ENCODE assay signal across 24 cellular contexts in the genomic region with DNA sequence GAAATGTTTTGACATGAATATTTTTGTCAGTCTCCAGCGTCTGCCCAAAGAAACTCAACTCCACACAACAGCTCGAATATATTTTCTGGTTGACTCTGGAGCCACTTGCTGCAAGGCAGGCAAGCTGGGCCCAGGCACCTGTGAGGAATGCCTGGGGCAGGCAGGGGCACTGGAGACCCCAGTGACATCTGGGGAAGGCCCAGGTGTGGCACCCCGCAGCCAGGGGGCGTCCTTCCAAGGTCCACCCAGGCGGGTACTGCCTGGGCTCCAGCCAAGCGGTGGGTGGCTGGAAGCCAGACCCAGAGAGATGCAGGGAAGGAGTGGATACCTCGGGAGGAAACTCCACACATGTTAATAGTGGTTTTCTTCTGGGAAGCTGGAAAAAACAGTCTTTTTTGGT.
DNase-seq lines count a peak whose midpoint lies in the region; ATAC-seq, FAIRE-seq and TF ChIP-seq lines count a peak whose summit lies in the region.
"Had no signal": no experiment of that assay in that cellular context is flagged by ENCODE, and none has a peak within 500 bp of the region (broad histone marks: within the 10 kb centered on the region; RNA-seq: fewer than 3 reads in every experiment).

No MANE protein-coding gene starts in this region.

- TF ChIP-seq RAD21 in K562 (CRISPR knock-in tag; conservative IDR thresholded peaks at IDR 0.05 in 1 of 2, IDR thresholded peaks at IDR 0.05 in 1 of 2) = no peak

- peak; percentile 74 for ATAC-seq in K562
- no peak for ATAC-seq in activated T-cell treated with anti-CD3 and anti-CD28 coated beads, Interleukin-2, amount 50 U/mL, for 72 hours (replicated peaks in 1 of 2)
- ATAC-seq in GM21717 (IDR thresholded peaks at IDR 0.05; ENCODE audit: unreplicated experiment) = no peak
- ATAC-seq: effector memory CD8-positive, alpha-beta T cell; sciatic nerve; stimulated activated naive B cell treated with anti-CD40 and anti-IgM and Interleukin-4, amounts not matched to agents 10 μg/mL and 1 μg/mL and 100 μg/mL, for 72 hours had no signal

- H3K4me1 ChIP-seq in K562 (replicated peaks in 1 of 2; ENCODE audit: control insufficient read depth in 2 of 2, insufficient read depth in 2 of 2, low read length in 2 of 2) (peaks cover 0 to 6% of the 10 kb centered on the region in 2 experiments; a peak in 1 of 5 replicates), thyroid gland (no peaks in the 10 kb centered on the region)
- H3K4me1 ChIP-seq: Peyer's patch had no signal

- no peak for FAIRE-seq in K562 (lab: Jason Lieb, UNC)
- FAIRE-seq: GM19239 had no signal

- H3K4me2 ChIP-seq in K562 (ENCODE audit: insufficient read depth, low read length) = no peak overlapping the region

- no peaks in the 10 kb centered on the region for H3K4me1 Mint-ChIP-seq in activated T-cell treated with anti-CD3 and anti-CD28 coated beads, Interleukin-2, amount 50 U/mL, for 72 hours (ENCODE audit: low read depth)
- H3K4me1 Mint-ChIP-seq: activated CD4-positive, alpha-beta T cell treated with anti-CD3 and anti-CD28 coated beads, Interleukin-2, amount 10 ng/mL, durations not matched to agents 7 days and 5 days had no signal

- H3K27me3 ChIP-seq in H7 (ENCODE audit: control insufficient read depth, insufficient read depth, low read length) (no peaks in the 10 kb centered on the region), K562 (ENCODE audit: control insufficient read depth in 2 of 2, insufficient read depth in 2 of 2, low read length in 2 of 2) (peaks cover 4 to 28% of the 10 kb centered on the region in 2 experiments; a peak in 3 of 5 replicates), thyroid gland (no peaks in the 10 kb centered on the region)
- H3K27me3 ChIP-seq: Peyer's patch had no signal

- H3K36me3 Mint-ChIP-seq in activated T-cell treated with anti-CD3 and anti-CD28 coated beads, Interleukin-2, amount 50 U/mL, for 72 hours (ENCODE audit: insufficient read depth in 2 of 2) = no peaks in the 10 kb centered on the region
- H3K36me3 Mint-ChIP-seq: stimulated activated naive B cell treated with anti-CD40 and anti-IgM and Interleukin-4, amounts not matched to agents 10 μg/mL and 1 μg/mL and 100 μg/mL, for 72 hours had no signal

- H3K4me3 ChIP-seq in GM12864 (ENCODE audit: low read depth, low read length) (no peak overlapping the region), H7 (ENCODE audit: insufficient read depth, low read depth, low read length) (no peak overlapping the region), K562 (no peak overlapping the region), thyroid gland (replicated peaks in 1 of 3) (no peak overlapping the region)
- H3K4me3 ChIP-seq: lung, Peyer's patch had no signal

- no peaks in the 10 kb centered on the region for H3K27me3 Mint-ChIP-seq in activated T-cell treated with anti-CD3 and anti-CD28 coated beads, Interleukin-2, amount 50 U/mL, for 72 hours (ENCODE audit: low read depth)

- H3K9me1 ChIP-seq in K562 (ENCODE audit: control insufficient read depth, insufficient read depth, low read length) = no peaks in the 10 kb centered on the region

- CTCF ChIA-PET in K562 (lab: Yijun Ruan, JAX; ENCODE audit: low intra/inter-chr PET ratio) = no interaction called here

- in situ Hi-C loops in K562 (cut with MboI) = no loop called here

- TF ChIP-seq POLR2A in K562 (conservative IDR thresholded peaks at IDR 0.05) = no peak
- TF ChIP-seq POLR2A in thyroid gland (IDR thresholded peaks at IDR 0.05) = no peak

- BruUV-seq in K562 (replicated peaks; lab: Mats Ljungman, UMichigan) = no TSS peak

- H3K79me2 ChIP-seq in K562 (ENCODE audit: control insufficient read depth, insufficient read depth, low read length) = no peaks in the 10 kb centered on the region

- no peak overlapping the region for H3K27ac Mint-ChIP-seq in activated T-cell treated with anti-CD3 and anti-CD28 coated beads, Interleukin-2, amount 50 U/mL, for 72 hours
- H3K27ac Mint-ChIP-seq: activated CD4-positive, alpha-beta T cell treated with anti-CD3 and anti-CD28 coated beads, Interleukin-2, amount 10 ng/mL, durations not matched to agents 7 days and 5 days; effector memory CD8-positive, alpha-beta T cell; stimulated activated naive B cell treated with anti-CD40 and anti-IgM and Interleukin-4, amounts not matched to agents 10 μg/mL and 1 μg/mL and 100 μg/mL, for 72 hours had no signal

- H3K27ac ChIP-seq in K562 (ENCODE audit: extremely low read depth, low read depth, low read length) (no peak overlapping the region), thyroid gland (no peak overlapping the region)
- H3K27ac ChIP-seq: Peyer's patch had no signal

- H3K9ac ChIP-seq in K562 (ENCODE audit: insufficient read depth in 1 of 2, low read depth in 2 of 2, low read length in 2 of 2) = no peak overlapping the region

- H3K4me3 Mint-ChIP-seq in activated T-cell treated with anti-CD3 and anti-CD28 coated beads, Interleukin-2, amount 50 U/mL, for 72 hours = no peak overlapping the region
- H3K4me3 Mint-ChIP-seq: activated CD4-positive, alpha-beta T cell treated with anti-CD3 and anti-CD28 coated beads, Interleukin-2, amount 10 ng/mL, durations not matched to agents 7 days and 5 days; effector memory CD8-positive, alpha-beta T cell; stimulated activated naive B cell treated with anti-CD40 and anti-IgM and Interleukin-4, amounts not matched to agents 10 μg/mL and 1 μg/mL and 100 μg/mL, for 72 hours had no signal

- POLR2A ChIA-PET in K562 (lab: Yijun Ruan, JAX) = no interaction called here

- no peaks in the 10 kb centered on the region for H4K20me1 ChIP-seq in K562 (replicated peaks; ENCODE audit: control insufficient read depth, insufficient read depth, low read length)

- no peaks in the 10 kb centered on the region for H3K9me3 ChIP-seq in K562 (replicated peaks; ENCODE audit: control insufficient read depth, insufficient read depth, low read depth, low read length)
- no peaks in the 10 kb centered on the region for H3K9me3 ChIP-seq in thyroid gland

- WGBS in K562 (ENCODE audit: insufficient coverage, low coverage, missing lambda C conversion rate) = 5% methylated on average over 7 of the region's 7 CpGs
- 83 to 87% methylated on average over 7 of the region's 7 CpGs for WGBS in thyroid gland, 2 donors

- TF ChIP-seq EP300 in K562 (IDR thresholded peaks at IDR 0.05; ENCODE audit: low read length) = no peak

- H3K9me3 Mint-ChIP-seq in activated T-cell treated with anti-CD3 and anti-CD28 coated beads, Interleukin-2, amount 50 U/mL, for 72 hours = peaks cover 2 to 9% of the 10 kb centered on the region in 2 donors

- intact Hi-C loops in K562 (cut with micrococcal nuclease) (no loop called here), posterior vena cava (cut with DNase I) (no loop called here), thyroid gland (cut with DNase I) (no loop called here)

- H2AFZ ChIP-seq in K562 (ENCODE audit: low read depth, low read length) = no peak overlapping the region

- DNase-seq in GM12864 (ENCODE audit: low read depth) = no peak
- DNase-seq in H7 = peak; percentile 44
- DNase-seq in K562 (ENCODE audit: extremely low read depth in 1 of 4, low spot score in 3 of 4) = peak in 1 of 4 experiments; percentile 17
- peak; percentile 40 for DNase-seq in posterior vena cava (ENCODE audit: low spot score)
- DNase-seq in NCI-H774 (lab: John Stamatoyannopoulos, UW) = no peak
- DNase-seq in thyroid gland = no peak
- no peak for DNase-seq in activated T-cell treated with anti-CD3 and anti-CD28 coated beads, Interleukin-2, amount 50 U/mL, for 72 hours
- DNase-seq: activated CD4-positive, alpha-beta T cell treated with anti-CD3 and anti-CD28 coated beads, Interleukin-2, amount 10 ng/mL, durations not matched to agents 7 days and 5 days; activated naive CD4-positive, alpha-beta T cell treated with anti-CD3 and anti-CD28 coated beads, Interleukin-2, amount 50 U/mL, for 16 hours; amniotic stem cell; Calu3; effector memory CD8-positive, alpha-beta T cell; Kasumi-1; NCI-H1694 treated with DMSO at 0.1 percent for 48 hours; NCI-H2171 treated with DMSO at 0.1 percent for 48 hours; NCI-H524; Peyer's patch; stimulated activated CD4-positive, alpha-beta T cell treated with anti-CD3 and anti-CD28 coated beads, Interleukin-4, amount 100 ng/mL, for 4 hours; stimulated activated naive B cell treated with anti-CD40 and anti-IgM and Interleukin-4, amounts not matched to agents 10 μg/mL and 1 μg/mL and 100 μg/mL, for 72 hours; T1000 had no signal

- TF ChIP-seq CTCF in GM12864 (IDR thresholded peaks at IDR 0.05; ENCODE audit: low read depth, low read length, missing control alignments) (peak; percentile 8), K562 (IDR thresholded peaks at IDR 0.05 in 2 of 3, conservative IDR thresholded peaks at IDR 0.05 in 1 of 3; ENCODE audit: insufficient read depth in 2 of 3, low read depth in 1 of 3, low read length in 3 of 3) (peak in 2 of 3 experiments; percentile 29 to 39; a peak in 3 of 6 replicates), thyroid gland (IDR thresholded peaks at IDR 0.05) (no peak)

- H3K36me3 ChIP-seq in H7 (replicated peaks; ENCODE audit: control insufficient read depth, insufficient read depth, low read length) (no peaks in the 10 kb centered on the region), K562 (ENCODE audit: control insufficient read depth, insufficient read depth, low read length) (no peaks in the 10 kb centered on the region), thyroid gland (no peaks in the 10 kb centered on the region)
- H3K36me3 ChIP-seq: Peyer's patch had no signal

TF ChIP-seq in K562, 482 proteins besides CTCF, POLR2A, EP300 and RAD21 (continues in another document):
- TF ChIP-seq, protein P1, sequence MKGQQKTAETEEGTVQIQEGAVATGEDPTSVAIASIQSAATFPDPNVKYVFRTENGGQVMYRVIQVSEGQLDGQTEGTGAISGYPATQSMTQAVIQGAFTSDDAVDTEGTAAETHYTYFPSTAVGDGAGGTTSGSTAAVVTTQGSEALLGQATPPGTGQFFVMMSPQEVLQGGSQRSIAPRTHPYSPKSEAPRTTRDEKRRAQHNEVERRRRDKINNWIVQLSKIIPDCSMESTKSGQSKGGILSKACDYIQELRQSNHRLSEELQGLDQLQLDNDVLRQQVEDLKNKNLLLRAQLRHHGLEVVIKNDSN (CRISPR knock-in tag; IDR thresholded peaks at IDR 0.05) = no peak
- 0 out of 2 replicates have a peak, but pooled peaks have one; percentile 10 for TF ChIP-seq NFIC (IDR thresholded peaks at IDR 0.05)

Comparison
In these comparisons a context has a peak if more than half of its experiments do, and no peak if none do; other contexts are left out.
1. DNase-seq: peak in H7 (single experiment) and posterior vena cava (single experiment); none in GM12864 (single experiment), NCI-H774 (single experiment), thyroid gland (0 of 2) and activated T-cell treated with anti-CD3 and anti-CD28 coated beads, Interleukin-2, amount 50 U/mL, for 72 hours (0 of 2).
2. CTCF ChIP-seq: peak in GM12864 (single experiment) and K562 (2 of 3); none in thyroid gland (0 of 6).